Comparison of ENCODE assay signal across 2 cellular contexts in genomic region chr1:222241410-222241809, GRCh38.
TF ChIP-seq lines count a peak whose summit lies in the region.

No MANE protein-coding gene starts in this region.

TF ChIP-seq in IMR-90, 13 proteins besides CTCF, POLR2A, EP300 and RAD21:
- TF ChIP-seq BHLHE40 (IDR thresholded peaks at IDR 0.05; ENCODE audit: low read depth, low read length) (no peak), RFX5 (IDR thresholded peaks at IDR 0.05; ENCODE audit: low read depth, low read length) (no peak)

TF ChIP-seq in SK-N-SH, 30 proteins besides CTCF, POLR2A, EP300 and RAD21:
- no peak for TF ChIP-seq TCF12 (IDR thresholded peaks at IDR 0.05)
